In the genomic region with DNA sequence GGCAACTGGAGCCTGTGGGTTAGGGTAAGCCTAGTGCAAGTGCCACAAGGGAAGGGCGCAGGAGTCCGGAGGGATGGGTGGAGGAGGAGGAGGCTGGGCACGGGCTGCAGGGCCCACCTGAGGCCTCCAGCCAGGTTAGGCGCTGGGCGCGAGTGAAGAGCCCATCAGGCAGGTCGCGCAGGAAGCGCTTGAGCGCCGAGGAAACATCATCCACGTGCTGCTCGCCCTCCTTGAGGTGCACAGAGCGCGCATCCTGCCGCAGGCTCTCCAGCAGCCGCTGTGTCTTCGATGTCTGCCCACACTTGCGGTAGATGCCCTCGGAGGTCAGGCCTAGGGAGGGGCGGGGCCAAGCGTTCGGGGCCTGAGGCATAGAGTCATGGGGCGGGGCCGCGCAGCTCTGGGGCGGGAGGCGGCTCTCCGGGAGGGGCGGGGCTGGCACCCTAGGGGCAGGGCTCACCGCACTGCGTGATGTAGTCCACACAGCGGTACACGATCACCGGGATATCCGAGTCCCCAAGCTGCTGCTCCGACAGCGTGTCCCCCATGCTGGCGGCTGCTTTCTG, we compare ENCODE assay signal across 18 cellular contexts. TPM values are rescaled to one million over a fixed set of nuclear protein-coding genes. Genes with fewer than 3 reads are reported as not detected.
DNase-seq lines count a peak whose midpoint lies in the region; ATAC-seq and TF ChIP-seq lines count a peak whose summit lies in the region.
"Had no signal": no experiment of that assay in that cellular context is flagged by ENCODE, and none has a peak within 500 bp of the region (broad histone marks: within the 10 kb centered on the region; RNA-seq: fewer than 3 reads in every experiment).

No MANE protein-coding gene starts in this region.

- H3K36me3 Mint-ChIP-seq in natural killer cell (no peaks in the 10 kb centered on the region), nephron progenitor cell (ENCODE audit: low read depth) (peaks cover 53% of the 10 kb centered on the region)
- H3K36me3 Mint-ChIP-seq in natural killer cell treated with Interleukin-12 subunit alpha and Interleukin-12 subunit beta and Interleukin-15 and Interleukin-18, amount 100 ng/mL, for 72 hours, result peaks cover 9% of the 10 kb centered on the region
- peaks cover 22% of the 10 kb centered on the region for H3K36me3 Mint-ChIP-seq in activated naive CD4-positive, alpha-beta T cell treated with anti-CD3 and anti-CD28 coated beads for 36 hours (ENCODE audit: low read depth)

- H3K9me3 ChIP-seq in heart left ventricle, result no peaks in the 10 kb centered on the region
- H3K9me3 ChIP-seq: Peyer's patch had no signal

- H3K9me3 Mint-ChIP-seq in natural killer cell, result no peaks in the 10 kb centered on the region
- no peaks in the 10 kb centered on the region for H3K9me3 Mint-ChIP-seq in natural killer cell treated with Interleukin-12 subunit alpha and Interleukin-12 subunit beta and Interleukin-15 and Interleukin-18, amount 100 ng/mL, for 72 hours
- no peaks in the 10 kb centered on the region for H3K9me3 Mint-ChIP-seq in nephron progenitor cell
- no peaks in the 10 kb centered on the region for H3K9me3 Mint-ChIP-seq in activated naive CD4-positive, alpha-beta T cell treated with anti-CD3 and anti-CD28 coated beads for 36 hours

- H3K27ac Mint-ChIP-seq in natural killer cell (no peak overlapping the region), nephron progenitor cell (no peak overlapping the region)
- H3K27ac Mint-ChIP-seq in natural killer cell treated with Interleukin-12 subunit alpha and Interleukin-12 subunit beta and Interleukin-15 and Interleukin-18, amount 100 ng/mL, for 72 hours, result no peak overlapping the region
- no peak overlapping the region for H3K27ac Mint-ChIP-seq in activated naive CD4-positive, alpha-beta T cell treated with anti-CD3 and anti-CD28 coated beads for 36 hours

- H3K4me1 ChIP-seq in heart left ventricle, result peaks cover 0 to 32% (median 4%) of the 10 kb centered on the region in 12 donors
- H3K4me1 ChIP-seq: Peyer's patch had no signal

- TF ChIP-seq POLR2A in heart left ventricle (IDR thresholded peaks at IDR 0.05), result no peak

- TF ChIP-seq CTCF in natural killer cell (IDR thresholded peaks at IDR 0.05), result no peak
- TF ChIP-seq CTCF in heart left ventricle (IDR thresholded peaks at IDR 0.05), result no peak
- no peak for TF ChIP-seq CTCF in nephron progenitor cell (IDR thresholded peaks at IDR 0.05)

- no peak overlapping the region for H3K27ac ChIP-seq in heart left ventricle
- H3K27ac ChIP-seq: epithelial cell of prostate, HL-60, Peyer's patch had no signal

- 82 to 93% (median 83%) methylated on average over 8 to 39 of the region's 39 CpGs for WGBS in heart left ventricle, 4 donors

- no peaks in the 10 kb centered on the region for H3K27me3 ChIP-seq in heart left ventricle
- H3K27me3 ChIP-seq: Peyer's patch had no signal

- peaks cover 0 to 100% (median 98%) of the 10 kb centered on the region in 9 donors for H3K36me3 ChIP-seq in heart left ventricle

- CTCF ChIA-PET in activated naive CD4-positive, alpha-beta T cell treated with anti-CD3 and anti-CD28 coated beads for 36 hours (lab: Charles Lee), result no interaction called here

- intact Hi-C loops in natural killer cell (cut with micrococcal nuclease), result no loop called here
- intact Hi-C loops in heart left ventricle (cut with DNase I), result loop anchor here in 1 of 10 donors (10.0 kb wide), 1 partner anchor 1118 kb away; no protein-coding TSS in a partner anchor
- intact Hi-C loops in activated naive CD4-positive, alpha-beta T cell treated with anti-CD3 and anti-CD28 coated beads for 36 hours (cut with micrococcal nuclease), result no loop called here

- H3K4me3 Mint-ChIP-seq in natural killer cell (no peak overlapping the region), nephron progenitor cell (no peak overlapping the region)
- no peak overlapping the region for H3K4me3 Mint-ChIP-seq in natural killer cell treated with Interleukin-12 subunit alpha and Interleukin-12 subunit beta and Interleukin-15 and Interleukin-18, amount 100 ng/mL, for 72 hours
- no peak overlapping the region for H3K4me3 Mint-ChIP-seq in activated naive CD4-positive, alpha-beta T cell treated with anti-CD3 and anti-CD28 coated beads for 36 hours

- H3K4me1 Mint-ChIP-seq in natural killer cell, result peaks cover 8 to 40% of the 10 kb centered on the region in 2 donors
- H3K4me1 Mint-ChIP-seq in natural killer cell treated with Interleukin-12 subunit alpha and Interleukin-12 subunit beta and Interleukin-15 and Interleukin-18, amount 100 ng/mL, for 72 hours (ENCODE audit: low read depth in 2 of 2), result peaks cover 15 to 29% of the 10 kb centered on the region in 2 donors
- peaks cover 5% of the 10 kb centered on the region for H3K4me1 Mint-ChIP-seq in nephron progenitor cell
- no peaks in the 10 kb centered on the region for H3K4me1 Mint-ChIP-seq in activated naive CD4-positive, alpha-beta T cell treated with anti-CD3 and anti-CD28 coated beads for 36 hours (ENCODE audit: low read depth)

- H3K27me3 Mint-ChIP-seq in natural killer cell (ENCODE audit: low read depth in 2 of 2), result no peaks in the 10 kb centered on the region
- no peaks in the 10 kb centered on the region for H3K27me3 Mint-ChIP-seq in natural killer cell treated with Interleukin-12 subunit alpha and Interleukin-12 subunit beta and Interleukin-15 and Interleukin-18, amount 100 ng/mL, for 72 hours
- no peaks in the 10 kb centered on the region for H3K27me3 Mint-ChIP-seq in nephron progenitor cell (ENCODE audit: low read depth, poor library complexity)
- no peaks in the 10 kb centered on the region for H3K27me3 Mint-ChIP-seq in activated naive CD4-positive, alpha-beta T cell treated with anti-CD3 and anti-CD28 coated beads for 36 hours (ENCODE audit: low read depth)

- ATAC-seq in natural killer cell (peak in 2 of 3 donors; percentile 20 to 38), heart left ventricle (peak in 3 of 4 donors; percentile 49 to 65 (median 55)), GM21390 (IDR thresholded peaks at IDR 0.05; ENCODE audit: unreplicated experiment) (no peak)
- ATAC-seq in natural killer cell treated with Interleukin-12 subunit alpha and Interleukin-12 subunit beta and Interleukin-15 and Interleukin-18, amount 100 ng/mL, for 72 hours, result no peak

- H3K4me3 ChIP-seq in heart left ventricle, result no peak overlapping the region
- H3K4me3 ChIP-seq: Peyer's patch had no signal

- DNase-seq in natural killer cell (no peak), heart left ventricle (peak in 3 of 5 donors; percentile 65 to 81 (median 68)), nephron progenitor cell (peak; percentile 68), NCI-H2107 treated with DMSO at 0.1 percent for 48 hours (lab: John Stamatoyannopoulos, UW; ENCODE audit: unreplicated experiment) (no peak)
- no peak for DNase-seq in natural killer cell treated with Interleukin-12 subunit alpha and Interleukin-12 subunit beta and Interleukin-15 and Interleukin-18, amount 100 ng/mL, for 72 hours (ENCODE audit: low spot score)
- no peak for DNase-seq in activated naive CD4-positive, alpha-beta T cell treated with anti-CD3 and anti-CD28 coated beads for 36 hours
- no peak for DNase-seq in stimulated activated CD8-positive, alpha-beta memory T cell treated with anti-CD3 and anti-CD28 coated beads, Interleukin-4, amount 100 ng/mL, for 48 hours
- DNase-seq: activated CD4-positive, CD25-positive, alpha-beta regulatory T cell; activated T-cell treated with anti-CD3 and anti-CD28 coated beads for 4 hours; Karpas-422; NCI-H1436 treated with DMSO at 0.1 percent for 48 hours; NCI-H524 treated with DMSO at 0.1 percent for 48 hours; stimulated activated CD4-positive, alpha-beta T cell treated with anti-CD3 and anti-CD28 coated beads, Interleukin-1b, Interleukin-23, amount 100 ng/mL, for 48 hours; T-helper 1 cell had no signal

RNA-seq across cellular contexts. Expression of a gene that starts 22.7 kb away (rescaled TPM):
- total RNA-seq in natural killer cell (10 to 100 TPM in 1 of 3 donors, 1 to 10 TPM in 2; 8.7 to 11.9 (median 9.0) TPM), heart left ventricle (10 to 100 TPM; 16.8 to 53.7 (median 23.7) TPM)
- total RNA-seq in natural killer cell treated with Interleukin-12 subunit alpha and Interleukin-12 subunit beta and Interleukin-15 and Interleukin-18, amount 100 ng/mL, for 72 hours, result 1 to 10 TPM; 2.5 to 7.7 TPM
- polyA plus RNA-seq in heart left ventricle, result 10 to 100 TPM; 23.2 to 24.1 TPM
- total RNA-seq in activated naive CD4-positive, alpha-beta T cell treated with anti-CD3 and anti-CD28 coated beads for 36 hours, result 1 to 10 TPM in 1 of 2 experiments, under 1 TPM in 1; 0.69 to 1.1 TPM

RNA-seq across cellular contexts. Expression of a gene that starts 55.3 kb away (rescaled TPM):
- 100 to 1,000 TPM; 293 to 327 (median 296) TPM for total RNA-seq in natural killer cell
- 100 to 1,000 TPM; 206 to 220 TPM for total RNA-seq in natural killer cell treated with Interleukin-12 subunit alpha and Interleukin-12 subunit beta and Interleukin-15 and Interleukin-18, amount 100 ng/mL, for 72 hours
- total RNA-seq in heart left ventricle, result 100 to 1,000 TPM in 2 of 9 donors, 10 to 100 TPM in 7; 35.4 to 116 (median 44.0) TPM
- polyA plus RNA-seq in heart left ventricle, result 10 to 100 TPM; 37.7 to 42.0 TPM
- 10 to 100 TPM; 64.7 to 70.1 TPM for total RNA-seq in activated naive CD4-positive, alpha-beta T cell treated with anti-CD3 and anti-CD28 coated beads for 36 hours

Comparison
In these comparisons a context has a peak if more than half of its experiments do, and no peak if none do; other contexts are left out.
1. ATAC-seq: peak in natural killer cell (2 of 3) and heart left ventricle (3 of 4); none in natural killer cell treated with Interleukin-12 subunit alpha and Interleukin-12 subunit beta and Interleukin-15 and Interleukin-18, amount 100 ng/mL, for 72 hours (0 of 2) and GM21390 (single experiment).
2. DNase-seq: peak in heart left ventricle (3 of 5) and nephron progenitor cell (single experiment); none in natural killer cell (single experiment), natural killer cell treated with Interleukin-12 subunit alpha and Interleukin-12 subunit beta and Interleukin-15 and Interleukin-18, amount 100 ng/mL, for 72 hours (single experiment), activated naive CD4-positive, alpha-beta T cell treated with anti-CD3 and anti-CD28 coated beads for 36 hours (single experiment), stimulated activated CD8-positive, alpha-beta memory T cell treated with anti-CD3 and anti-CD28 coated beads, Interleukin-4, amount 100 ng/mL, for 48 hours (single experiment) and NCI-H2107 treated with DMSO at 0.1 percent for 48 hours (single experiment).